ENCODE assay signal across 9 cellular contexts in the genomic region with DNA sequence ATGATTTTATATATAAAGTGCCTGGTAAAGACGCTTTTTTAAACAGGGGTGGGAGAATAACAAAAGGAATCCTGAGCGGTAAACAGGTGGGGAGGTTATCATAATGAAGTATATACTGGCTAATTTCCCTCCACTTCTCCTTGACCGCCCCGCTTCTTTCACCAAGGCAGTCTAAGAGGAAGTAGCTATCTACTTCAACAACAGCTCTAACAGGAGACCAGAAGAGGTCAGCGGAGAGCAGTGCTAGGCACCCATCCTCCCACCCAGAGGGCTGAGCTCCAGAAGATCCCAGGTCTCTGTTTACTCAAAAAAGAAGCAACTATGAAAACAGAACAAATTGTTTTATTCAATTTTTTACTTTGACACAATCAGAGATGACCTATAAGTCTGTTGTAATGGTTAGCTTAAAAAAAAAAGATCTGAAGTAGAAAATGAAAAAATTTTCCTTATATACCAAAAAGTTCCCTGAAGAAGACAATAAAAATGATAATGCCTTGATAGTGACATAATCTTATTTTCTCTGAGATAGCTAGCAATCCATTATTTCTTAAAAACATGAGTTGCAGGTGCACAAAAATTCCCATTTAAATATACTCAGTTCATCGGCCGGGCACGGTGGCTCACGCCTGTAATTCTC.
DNase-seq lines count a peak whose midpoint lies in the region; ATAC-seq and TF ChIP-seq lines count a peak whose summit lies in the region.
"Had no signal": no experiment of that assay in that cellular context is flagged by ENCODE, and none has a peak within 500 bp of the region (broad histone marks: within the 10 kb centered on the region; RNA-seq: fewer than 3 reads in every experiment).

No MANE protein-coding gene starts in this region.

- H3K27ac Mint-ChIP-seq in chondrocyte (ENCODE audit: unreplicated experiment): no peak overlapping the region
- H3K27ac Mint-ChIP-seq: CD4-positive, alpha-beta memory T cell had no signal

- intact Hi-C loops in left lung (cut with DNase I): no loop called here

- no peaks in the 10 kb centered on the region for H3K36me3 Mint-ChIP-seq in chondrocyte (ENCODE audit: low read depth)

- no peaks in the 10 kb centered on the region for H3K9me3 ChIP-seq in SJSA1 (replicated peaks)
- H3K9me3 ChIP-seq in left lung: no peaks in the 10 kb centered on the region

- H3K9me3 Mint-ChIP-seq in chondrocyte (ENCODE audit: low read depth): no peaks in the 10 kb centered on the region
- H3K9me3 Mint-ChIP-seq: CD4-positive, alpha-beta memory T cell had no signal

- no peak overlapping the region for H3K4me3 ChIP-seq in SJSA1
- no peak overlapping the region for H3K4me3 ChIP-seq in left lung

- H3K27me3 ChIP-seq in SJSA1 (replicated peaks): no peaks in the 10 kb centered on the region
- H3K27me3 ChIP-seq in left lung: no peaks in the 10 kb centered on the region

- no peaks in the 10 kb centered on the region for H3K27me3 Mint-ChIP-seq in chondrocyte (ENCODE audit: low read depth)
- H3K27me3 Mint-ChIP-seq: CD4-positive, alpha-beta memory T cell had no signal

- H3K27ac ChIP-seq in SJSA1 (no peak overlapping the region), left lung (no peak overlapping the region)

- DNase-seq in NCI-H2171 treated with DMSO at 0.1 percent for 48 hours (lab: John Stamatoyannopoulos, UW) (peak; percentile 43), NCI-H2171 (lab: John Stamatoyannopoulos, UW) (no peak), LoVo (ENCODE audit: low spot score) (peak; percentile 60), SJSA1 (ENCODE audit: low read depth in 1 of 2, low spot score in 2 of 2) (peak; percentile 18 to 47), chondrocyte (ENCODE audit: low spot score) (no peak), left lung (peak in 1 of 2 donors; percentile 62), stromal cell of bone marrow (ENCODE audit: low read depth) (peak; percentile 52)

- H3K36me3 ChIP-seq in SJSA1 (no peaks in the 10 kb centered on the region), left lung (no peaks in the 10 kb centered on the region)

- peaks cover 8% of the 10 kb centered on the region for H3K4me1 Mint-ChIP-seq in chondrocyte (ENCODE audit: low read depth)

- no peaks in the 10 kb centered on the region for H3K4me1 ChIP-seq in SJSA1 (replicated peaks)
- peaks cover 0 to 4% of the 10 kb centered on the region in 2 donors for H3K4me1 ChIP-seq in left lung

- H3K4me3 Mint-ChIP-seq in chondrocyte (ENCODE audit: unreplicated experiment): no peak overlapping the region
- H3K4me3 Mint-ChIP-seq: CD4-positive, alpha-beta memory T cell had no signal

- ATAC-seq in GM21825 (IDR thresholded peaks at IDR 0.05; ENCODE audit: unreplicated experiment): peak; percentile 86
- peak; percentile 99 for ATAC-seq in left lung

- TF ChIP-seq CTCF in chondrocyte (IDR thresholded peaks at IDR 0.05) (peak; percentile 82), left lung (IDR thresholded peaks at IDR 0.05) (peak in 1 of 2 donors; percentile 56)

Comparison
In these comparisons a context has a peak if more than half of its experiments do, and no peak if none do; other contexts are left out.
1. DNase-seq: peak in NCI-H2171 treated with DMSO at 0.1 percent for 48 hours (single experiment), LoVo (single experiment), SJSA1 (2 of 2) and stromal cell of bone marrow (single experiment); none in NCI-H2171 (single experiment) and chondrocyte (single experiment).